In genomic region chr17:76263896-76264295, GRCh38 we compare ENCODE assay signal across 8 cellular contexts. TPM values are rescaled to one million over a fixed set of nuclear protein-coding genes. Genes with fewer than 3 reads are reported as not detected.
DNase-seq lines count a peak whose midpoint lies in the region; ATAC-seq and TF ChIP-seq lines count a peak whose summit lies in the region.

No MANE protein-coding gene starts in this region.

- H3K4me1 ChIP-seq in mesenchymal stem cell (ENCODE audit: control insufficient read depth, insufficient read depth, low read depth, low read length), result peaks cover 30% of the 10 kb centered on the region
- H3K4me1 ChIP-seq in transverse colon, result peaks cover 44 to 80% (median 71%) of the 10 kb centered on the region in 4 donors

- no peaks in the 10 kb centered on the region for H3K9me3 ChIP-seq in mesenchymal stem cell (ENCODE audit: control insufficient read depth, low read length)
- no peaks in the 10 kb centered on the region for H3K9me3 ChIP-seq in transverse colon

- TF ChIP-seq CTCF in transverse colon (IDR thresholded peaks at IDR 0.05), result no peak

- peaks cover 37% of the 10 kb centered on the region for H3K4me1 Mint-ChIP-seq in activated naive CD4-positive, alpha-beta T cell treated with anti-CD3 and anti-CD28 coated beads for 36 hours (ENCODE audit: low read depth)
- peaks cover 51% of the 10 kb centered on the region for H3K4me1 Mint-ChIP-seq in activated naive CD8-positive, alpha-beta T cell (ENCODE audit: low read depth)

- H4K91ac ChIP-seq in mesenchymal stem cell (ENCODE audit: low read length), result no peak overlapping the region

- H3K23ac ChIP-seq in mesenchymal stem cell (ENCODE audit: low read length in 2 of 2), result no peak overlapping the region

- H3K18ac ChIP-seq in mesenchymal stem cell (ENCODE audit: low read depth in 1 of 2, low read length in 2 of 2), result no peak overlapping the region

- no peak for TF ChIP-seq EP300 in transverse colon (IDR thresholded peaks at IDR 0.05; ENCODE audit: low read depth)

- H2AFZ ChIP-seq in mesenchymal stem cell (ENCODE audit: low read depth, low read length), result no peak overlapping the region

- CTCF ChIA-PET in activated naive CD4-positive, alpha-beta T cell treated with anti-CD3 and anti-CD28 coated beads for 36 hours (lab: Charles Lee), result interaction anchor here (0.7 to 4.0 kb wide), 11 partner anchors 9 to 84 kb away, joined by 3 to 24 read pairs (median 4); no protein-coding TSS in a partner anchor

- H3K79me1 ChIP-seq in mesenchymal stem cell (replicated peaks; ENCODE audit: low read length, poor library complexity, severe bottlenecking), result no peaks in the 10 kb centered on the region

- peak overlapping the region; percentile 89 for H3K27ac Mint-ChIP-seq in activated naive CD4-positive, alpha-beta T cell treated with anti-CD3 and anti-CD28 coated beads for 36 hours
- H3K27ac Mint-ChIP-seq in activated naive CD8-positive, alpha-beta T cell, result peak overlapping the region; percentile 97

- 86% methylated on average over 3 of the region's 5 CpGs for WGBS in mesenchymal stem cell
- 85 to 92% methylated on average over 3 to 5 of the region's 5 CpGs for WGBS in transverse colon (ENCODE audit: low coverage in 1 of 2), 2 donors

- H3K27me3 ChIP-seq in mesenchymal stem cell (ENCODE audit: control insufficient read depth in 1 of 2, insufficient read depth in 1 of 2, low read length in 2 of 2) (no peaks in the 10 kb centered on the region), transverse colon (no peaks in the 10 kb centered on the region)

- H2BK15ac ChIP-seq in mesenchymal stem cell (ENCODE audit: low read depth, poor library complexity, severe bottlenecking), result no peak overlapping the region

- H3K4me3 ChIP-seq in mesenchymal stem cell (ENCODE audit: insufficient read depth in 1 of 2, low read depth in 1 of 2, low read length in 2 of 2), result peak overlapping the region in 1 of 2 experiments; percentile 67
- H3K4me3 ChIP-seq in transverse colon, result no peak overlapping the region

- H3K4ac ChIP-seq in mesenchymal stem cell (ENCODE audit: low read depth in 1 of 2, low read length in 2 of 2), result no peak overlapping the region

- peak overlapping the region; percentile 86 for H3K9ac ChIP-seq in mesenchymal stem cell (ENCODE audit: low read length)

- peaks cover 29% of the 10 kb centered on the region for H3K36me3 Mint-ChIP-seq in activated naive CD4-positive, alpha-beta T cell treated with anti-CD3 and anti-CD28 coated beads for 36 hours (ENCODE audit: low read depth)
- peaks cover 6% of the 10 kb centered on the region for H3K36me3 Mint-ChIP-seq in activated naive CD8-positive, alpha-beta T cell

- no peak for DNase-seq in activated naive CD4-positive, alpha-beta T cell treated with anti-CD3 and anti-CD28 coated beads for 36 hours
- no peak for DNase-seq in activated naive CD4-positive, alpha-beta T cell (lab: John Stamatoyannopoulos, UW)
- DNase-seq in mesenchymal stem cell (peak; percentile 17), transverse colon (no peak)
- DNase-seq in central memory CD4-positive, alpha-beta T cell, result no peak

- H2AK5ac ChIP-seq in mesenchymal stem cell (ENCODE audit: low read length, severe bottlenecking), result no peak overlapping the region

- H3K36me3 ChIP-seq in mesenchymal stem cell (ENCODE audit: control insufficient read depth in 1 of 2, insufficient read depth in 2 of 2, low read depth in 1 of 2, low read length in 2 of 2), result peaks cover 4 to 9% of the 10 kb centered on the region in 2 experiments
- no peaks in the 10 kb centered on the region for H3K36me3 ChIP-seq in transverse colon

- H2BK120ac ChIP-seq in mesenchymal stem cell (ENCODE audit: low read depth, low read length), result no peak overlapping the region

- intact Hi-C loops in activated naive CD4-positive, alpha-beta T cell treated with anti-CD3 and anti-CD28 coated beads for 36 hours (cut with micrococcal nuclease), result loop anchor here (1.0 to 10.0 kb wide), 8 partner anchors 8 to 1229 kb away; no protein-coding TSS in a partner anchor
- intact Hi-C loops in transverse colon (cut with DNase I; ENCODE audit: low total_unique reads), result no loop called here

- H4K8ac ChIP-seq in mesenchymal stem cell (ENCODE audit: low read length), result no peak overlapping the region

- peak overlapping the region; percentile 63 for H3K4me3 Mint-ChIP-seq in activated naive CD4-positive, alpha-beta T cell treated with anti-CD3 and anti-CD28 coated beads for 36 hours
- peak overlapping the region; percentile 78 for H3K4me3 Mint-ChIP-seq in activated naive CD8-positive, alpha-beta T cell

- in situ Hi-C loops in transverse colon (cut with MboI; ENCODE audit: low pct_ligation_motif_present in 1 of 4, low pct_unique_long_range_greater_than_20kb in 1 of 4, low sequenced_read_pairs in 3 of 4), result no loop called here

- no peaks in the 10 kb centered on the region for H3K27me3 Mint-ChIP-seq in activated naive CD4-positive, alpha-beta T cell treated with anti-CD3 and anti-CD28 coated beads for 36 hours (ENCODE audit: low read depth)
- H3K27me3 Mint-ChIP-seq in activated naive CD8-positive, alpha-beta T cell, result no peaks in the 10 kb centered on the region

- no peak overlapping the region for H3K14ac ChIP-seq in mesenchymal stem cell (ENCODE audit: low read length in 2 of 2)

- H3K27ac ChIP-seq in mesenchymal stem cell (ENCODE audit: low read length, poor library complexity, severe bottlenecking), result peak overlapping the region; percentile 80
- peak overlapping the region; percentile 90 to 98 (median 92) for H3K27ac ChIP-seq in transverse colon

- H2BK5ac ChIP-seq in mesenchymal stem cell (ENCODE audit: low read depth, low read length, poor library complexity, severe bottlenecking), result no peak overlapping the region

- H2BK12ac ChIP-seq in mesenchymal stem cell (ENCODE audit: low read length in 2 of 2), result peak overlapping the region in 1 of 2 experiments; percentile 43

- ATAC-seq in HG03439 (IDR thresholded peaks at IDR 0.05; ENCODE audit: unreplicated experiment) (no peak), HG03432 (IDR thresholded peaks at IDR 0.05; ENCODE audit: unreplicated experiment) (no peak)

- TF ChIP-seq POLR2A in transverse colon (IDR thresholded peaks at IDR 0.05), result no peak

- H3K9me3 Mint-ChIP-seq in activated naive CD4-positive, alpha-beta T cell treated with anti-CD3 and anti-CD28 coated beads for 36 hours, result no peaks in the 10 kb centered on the region
- H3K9me3 Mint-ChIP-seq in activated naive CD8-positive, alpha-beta T cell (ENCODE audit: low read depth), result no peaks in the 10 kb centered on the region

- no peak overlapping the region for H3K4me2 ChIP-seq in mesenchymal stem cell (ENCODE audit: low read length, poor library complexity, severe bottlenecking)

RNA-seq across cellular contexts. Expression of gene UBALD2, which starts 1.3 kb away (rescaled TPM):
- total RNA-seq in activated naive CD4-positive, alpha-beta T cell treated with anti-CD3 and anti-CD28 coated beads for 36 hours, result 100 to 1,000 TPM; 467 to 472 TPM
- 74.6 TPM for polyA plus RNA-seq in mesenchymal stem cell (2013, experiment 1 of 2)
- polyA plus RNA-seq in mesenchymal stem cell (2013, experiment 2 of 2), result 80.5 TPM
- total RNA-seq in transverse colon, result 10 to 100 TPM; 25.5 to 51.2 (median 34.5) TPM

RNA-seq across cellular contexts. Expression of gene RNF157, which starts 23.6 kb away (rescaled TPM):
- total RNA-seq in activated naive CD4-positive, alpha-beta T cell treated with anti-CD3 and anti-CD28 coated beads for 36 hours, result 10 to 100 TPM; 38.1 to 45.3 TPM
- polyA plus RNA-seq in mesenchymal stem cell (2013, experiment 1 of 2), result 5.8 TPM
- polyA plus RNA-seq in mesenchymal stem cell (2013, experiment 2 of 2), result 5.5 TPM
- 100 to 1,000 TPM in 1 of 4 donors, 10 to 100 TPM in 3; 32.5 to 164 (median 54.8) TPM for total RNA-seq in transverse colon

RNA-seq across cellular contexts. Expression of gene QRICH2, which starts 44.2 kb away (rescaled TPM):
- total RNA-seq in activated naive CD4-positive, alpha-beta T cell treated with anti-CD3 and anti-CD28 coated beads for 36 hours, result under 1 TPM; 0.52 TPM
- 0.57 TPM for polyA plus RNA-seq in mesenchymal stem cell (2013, experiment 1 of 2)
- 0.41 TPM for polyA plus RNA-seq in mesenchymal stem cell (2013, experiment 2 of 2)
- 1 to 10 TPM; 1.6 to 2.6 (median 2.0) TPM for total RNA-seq in transverse colon

Comparison
In these comparisons a context has a peak if more than half of its experiments do, and no peak if none do; other contexts are left out.
1. RNA of gene UBALD2, which starts 1.3 kb away (total RNA-seq): 467 to 472 TPM in activated naive CD4-positive, alpha-beta T cell treated with anti-CD3 and anti-CD28 coated beads for 36 hours; 25.5 to 51.2 TPM in transverse colon; every median in the first group is over 4 times any median in the second.